ENCODE assay signal across 22 cellular contexts in genomic region chr4:158904815-158905214, GRCh38.
DNase-seq lines count a peak whose midpoint lies in the region; ATAC-seq and TF ChIP-seq lines count a peak whose summit lies in the region.
"Had no signal": no experiment of that assay in that cellular context is flagged by ENCODE, and none has a peak within 500 bp of the region (broad histone marks: within the 10 kb centered on the region; RNA-seq: fewer than 3 reads in every experiment).

No MANE protein-coding gene starts in this region.

- H2AFZ ChIP-seq in IMR-90 (replicated peaks; ENCODE audit: low read length, poor library complexity) = no peak overlapping the region

- no peak overlapping the region for H4K5ac ChIP-seq in IMR-90 (ENCODE audit: low read depth, low read length)

- no peak overlapping the region for H3K4me3 ChIP-seq in BLaER1 treated with 17β-estradiol and CSF1 and Interleukin-3, amounts not matched to agents 10 nM and 100 nM
- H3K4me3 ChIP-seq in IMR-90 (ENCODE audit: insufficient read depth, low read depth, low read length) = no peak overlapping the region

- DNase-seq in IMR-90 (no peak), WTC11 (ENCODE audit: low spot score) (no peak), nephron progenitor cell (no peak), posterior cingulate gyrus (no peak)
- DNase-seq in T-helper 2 cell treated with Interferon-gamma antibody and Interleukin-4, amounts not matched to agents 5 μg/mL and 100 μg/mL, for 36 hours (ENCODE audit: low spot score) = no peak
- DNase-seq: C1 segment of cervical spinal cord; CD4-positive, alpha-beta memory T cell; COR-L47; DMS53; HCEC 1CT; MV-4-11; NCI-H1105; NCI-H1436 treated with DMSO at 0.1 percent for 48 hours; NCI-H187 treated with DMSO at 0.1 percent for 48 hours; NCI-H2171 treated with DMSO at 0.1 percent for 48 hours; NCI-H345; NCI-H510A treated with DMSO at 0.1 percent for 48 hours; SHP77 had no signal

- H3K4me3 Mint-ChIP-seq in WTC11 (no peak overlapping the region), nephron progenitor cell (no peak overlapping the region)
- H3K4me3 Mint-ChIP-seq in T-helper 2 cell treated with Interferon-gamma antibody and Interleukin-4, amounts not matched to agents 5 μg/mL and 100 μg/mL, for 36 hours = no peak overlapping the region
- H3K4me3 Mint-ChIP-seq: CD4-positive, alpha-beta memory T cell had no signal

- no peak overlapping the region for H3K27ac ChIP-seq in BLaER1 treated with 17β-estradiol and CSF1 and Interleukin-3, amounts not matched to agents 10 nM and 100 nM
- no peak overlapping the region for H3K27ac ChIP-seq in IMR-90 (ENCODE audit: insufficient read depth, low read length)
- H3K27ac ChIP-seq: HL-60, RWPE1 had no signal

- no peak overlapping the region for H2BK15ac ChIP-seq in IMR-90 (ENCODE audit: low read depth, low read length)

- no peak overlapping the region for H2AK9ac ChIP-seq in IMR-90 (replicated peaks; ENCODE audit: low read depth, low read length, poor library complexity)

- CTCF ChIA-PET in IMR-90 (lab: Yijun Ruan, JAX) (interaction anchor here (1.4 kb wide), 1 partner anchor 13 kb away, joined by 3 read pairs; no protein-coding TSS in a partner anchor), WTC11 (lab: Charles Lee) (no interaction called here)

- H2BK5ac ChIP-seq in IMR-90 (ENCODE audit: low read depth, low read length, poor library complexity, severe bottlenecking) = no peak overlapping the region

- no peak overlapping the region for H2BK120ac ChIP-seq in IMR-90 (ENCODE audit: low read depth, low read length)

- peaks cover 7 to 19% of the 10 kb centered on the region in 2 experiments for H3K79me1 ChIP-seq in IMR-90 (ENCODE audit: low read depth in 1 of 2, low read length in 2 of 2)

- H4K20me1 ChIP-seq in BLaER1 treated with 17β-estradiol and CSF1 and Interleukin-3, amounts not matched to agents 10 nM and 100 nM = peaks cover 0 to 85% (median 0%) of the 10 kb centered on the region in 11 experiments; a peak in 4 of 22 replicates
- H4K20me1 ChIP-seq in IMR-90 (ENCODE audit: insufficient read depth, low read length) = no peaks in the 10 kb centered on the region

- POLR2A ChIA-PET in IMR-90 (lab: Charles Lee; ENCODE audit: unreplicated experiment) = no interaction called here
- POLR2A ChIA-PET in WTC11 (lab: Charles Lee) = no interaction called here

- H3K36me3 Mint-ChIP-seq in WTC11 (peaks cover 5% of the 10 kb centered on the region), nephron progenitor cell (ENCODE audit: low read depth) (peaks cover 34% of the 10 kb centered on the region)
- H3K36me3 Mint-ChIP-seq in T-helper 2 cell treated with Interferon-gamma antibody and Interleukin-4, amounts not matched to agents 5 μg/mL and 100 μg/mL, for 36 hours (ENCODE audit: low read depth) = peaks cover 31% of the 10 kb centered on the region

- H3K36me3 ChIP-seq in BLaER1 treated with 17β-estradiol and CSF1 and Interleukin-3, amounts not matched to agents 10 nM and 100 nM = peaks cover 13 to 97% (median 24%) of the 10 kb centered on the region in 11 experiments
- no peaks in the 10 kb centered on the region for H3K36me3 ChIP-seq in IMR-90 (ENCODE audit: control insufficient read depth, insufficient read depth, low read length)

- H3K4me1 ChIP-seq in BLaER1 treated with 17β-estradiol and CSF1 and Interleukin-3, amounts not matched to agents 10 nM and 100 nM = peaks cover 10 to 32% (median 19%) of the 10 kb centered on the region in 10 experiments
- peaks cover 13% of the 10 kb centered on the region for H3K4me1 ChIP-seq in IMR-90 (ENCODE audit: control insufficient read depth, insufficient read depth, low read length)

- H2AK5ac ChIP-seq in IMR-90 (ENCODE audit: low read depth, low read length) = no peak overlapping the region

- no peak for TF ChIP-seq CTCF in IMR-90 (conservative IDR thresholded peaks at IDR 0.05; ENCODE audit: low read depth, low read length)
- TF ChIP-seq CTCF in WTC11 (IDR thresholded peaks at IDR 0.05) = no peak
- TF ChIP-seq CTCF in nephron progenitor cell (IDR thresholded peaks at IDR 0.05) = no peak

- no peak overlapping the region for H3K4ac ChIP-seq in IMR-90 (ENCODE audit: low read depth, low read length)

- H3K27me3 ChIP-seq in BLaER1 treated with 17β-estradiol and CSF1 and Interleukin-3, amounts not matched to agents 10 nM and 100 nM = no peaks in the 10 kb centered on the region
- H3K27me3 ChIP-seq in IMR-90 (ENCODE audit: control insufficient read depth, insufficient read depth, low read length) = no peaks in the 10 kb centered on the region

- H3K4me1 Mint-ChIP-seq in WTC11 (peaks cover 21% of the 10 kb centered on the region), nephron progenitor cell (peaks cover 47% of the 10 kb centered on the region)
- H3K4me1 Mint-ChIP-seq in T-helper 2 cell treated with Interferon-gamma antibody and Interleukin-4, amounts not matched to agents 5 μg/mL and 100 μg/mL, for 36 hours (ENCODE audit: low read depth) = peaks cover 24% of the 10 kb centered on the region

- in situ Hi-C loops in IMR-90 (cut with MboI; ENCODE audit: low sequenced_read_pairs) = no loop called here

- BruUV-seq in IMR-90 (replicated peaks; lab: Mats Ljungman, UMichigan) = TSS peak; percentile 58

- H3K9me3 Mint-ChIP-seq in WTC11 (peaks cover 10% of the 10 kb centered on the region; the same call in 1 of the 2 replicates), nephron progenitor cell (peaks cover 26% of the 10 kb centered on the region)
- H3K9me3 Mint-ChIP-seq in T-helper 2 cell treated with Interferon-gamma antibody and Interleukin-4, amounts not matched to agents 5 μg/mL and 100 μg/mL, for 36 hours = peaks cover 4% of the 10 kb centered on the region

- 83% methylated on average over 1 of the region's 1 CpG; no CpG with 5 or more reads in 1 of the 2 experiments for WGBS in IMR-90 (ENCODE audit: extremely low coverage in 2 of 2, insufficient read length in 1 of 2), 2 experiments

- peaks cover 0 to 26% (median 19%) of the 10 kb centered on the region in 11 experiments; a peak in 16 of 22 replicates for H3K9me3 ChIP-seq in BLaER1 treated with 17β-estradiol and CSF1 and Interleukin-3, amounts not matched to agents 10 nM and 100 nM (replicated peaks in 1 of 11)
- H3K9me3 ChIP-seq in IMR-90 (ENCODE audit: control insufficient read depth, insufficient read depth, low read length) = no peaks in the 10 kb centered on the region

- intact Hi-C loops in IMR-90 (cut with micrococcal nuclease) = no loop called here
- intact Hi-C loops in posterior cingulate gyrus (cut with DNase I) = no loop called here

- no peak overlapping the region for H4K8ac ChIP-seq in IMR-90 (ENCODE audit: low read depth in 2 of 2, low read length in 2 of 2)

- no peak for TF ChIP-seq POLR2A in IMR-90 (IDR thresholded peaks at IDR 0.05; ENCODE audit: low read depth, low read length)

- no peak overlapping the region for H2BK20ac ChIP-seq in IMR-90 (ENCODE audit: low read depth, low read length)

- peaks cover 8% of the 10 kb centered on the region for H3K9me1 ChIP-seq in IMR-90 (ENCODE audit: insufficient read depth, low read length)

- dilution Hi-C loops in IMR-90 (cut with HindIII; ENCODE audit: low sequenced_read_pairs, unreplicated experiment) = no loop called here

- H3K18ac ChIP-seq in IMR-90 (ENCODE audit: low read depth, low read length) = peak overlapping the region; percentile 13; the same call in 1 of the 2 replicates

- H3K27me3 Mint-ChIP-seq in WTC11 (ENCODE audit: low read depth) (no peaks in the 10 kb centered on the region), nephron progenitor cell (ENCODE audit: low read depth, poor library complexity) (no peaks in the 10 kb centered on the region)
- no peaks in the 10 kb centered on the region for H3K27me3 Mint-ChIP-seq in T-helper 2 cell treated with Interferon-gamma antibody and Interleukin-4, amounts not matched to agents 5 μg/mL and 100 μg/mL, for 36 hours (ENCODE audit: low read depth)
- H3K27me3 Mint-ChIP-seq: CD4-positive, alpha-beta memory T cell had no signal

- H3K4me2 ChIP-seq in BLaER1 treated with 17β-estradiol and CSF1 and Interleukin-3, amounts not matched to agents 10 nM and 100 nM = peak overlapping the region in 10 of 11 experiments; percentile 6 to 69 (median 50); a peak in 19 of 22 replicates
- H3K4me2 ChIP-seq in IMR-90 (ENCODE audit: low read depth, low read length) = no peak overlapping the region

- H4K91ac ChIP-seq in IMR-90 (ENCODE audit: insufficient read depth, low read depth, low read length) = no peak overlapping the region

- no peak overlapping the region for H3K9ac ChIP-seq in BLaER1 treated with 17β-estradiol and CSF1 and Interleukin-3, amounts not matched to agents 10 nM and 100 nM
- no peak overlapping the region for H3K9ac ChIP-seq in IMR-90 (ENCODE audit: low read depth, low read length)

- ATAC-seq in IMR-90 (ENCODE audit: low read depth) = no peak
- ATAC-seq in WTC11 = no peak
- ATAC-seq in activated CD4-positive, CD25-positive, alpha-beta regulatory T cell treated with anti-CD3 and anti-CD28 coated beads, Interleukin-2, amount 50 U/mL, for 24 hours = no peak

- no peak overlapping the region for H3K23ac ChIP-seq in IMR-90 (ENCODE audit: low read depth, low read length)

- no peak overlapping the region for H3K14ac ChIP-seq in IMR-90 (replicated peaks; ENCODE audit: low read depth, low read length)

- no peak for TF ChIP-seq RAD21 in IMR-90 (IDR thresholded peaks at IDR 0.05; ENCODE audit: low read length)

- peak overlapping the region; percentile 26; the same call in 1 of the 2 replicates for H3K27ac Mint-ChIP-seq in WTC11
- H3K27ac Mint-ChIP-seq in nephron progenitor cell = peak overlapping the region; percentile 62
- H3K27ac Mint-ChIP-seq in T-helper 2 cell treated with Interferon-gamma antibody and Interleukin-4, amounts not matched to agents 5 μg/mL and 100 μg/mL, for 36 hours = no peak overlapping the region

- H3K56ac ChIP-seq in IMR-90 (ENCODE audit: extremely low read depth, insufficient read depth, low read length) = no peak overlapping the region

TF ChIP-seq in IMR-90, 13 proteins besides CTCF, POLR2A, EP300 and RAD21 (continues in another document):
- TF ChIP-seq CHD1 (IDR thresholded peaks at IDR 0.05; ENCODE audit: low read depth, low read length) = no peak

TF ChIP-seq in WTC11, 78 proteins besides CTCF, POLR2A, EP300 and RAD21:
- TF ChIP-seq HMGA2 (CRISPR knock-in tag; IDR thresholded peaks at IDR 0.05) = no peak
- TF ChIP-seq RORB (CRISPR knock-in tag; IDR thresholded peaks at IDR 0.05) = no peak
